Comparison of ENCODE assay signal across 9 cellular contexts in the genomic region with DNA sequence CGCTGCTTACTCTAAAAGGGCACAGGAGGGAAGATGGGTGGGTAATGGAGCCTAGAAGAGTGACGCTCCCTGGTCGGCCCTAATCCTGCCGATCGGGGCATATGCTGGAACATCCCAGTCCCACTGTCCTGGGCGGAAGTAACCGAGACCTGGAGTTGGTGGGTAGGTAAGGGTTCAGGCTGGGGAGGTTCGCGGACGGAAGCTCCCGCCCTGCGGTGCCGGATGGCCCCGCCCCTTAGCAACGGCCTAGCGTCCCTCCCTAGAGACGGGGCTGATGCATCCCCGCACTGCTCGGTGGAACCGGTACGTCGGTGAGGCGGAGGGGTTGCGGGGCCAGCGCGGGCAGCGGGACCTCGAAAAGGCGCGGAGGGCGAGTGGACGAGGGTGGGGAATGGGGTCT. TPM values are rescaled to one million over a fixed set of nuclear protein-coding genes. Genes with fewer than 3 reads are reported as not detected.
DNase-seq lines count a peak whose midpoint lies in the region; ATAC-seq, FAIRE-seq and TF ChIP-seq lines count a peak whose summit lies in the region.
"Had no signal": no experiment of that assay in that cellular context is flagged by ENCODE, and none has a peak within 500 bp of the region (broad histone marks: within the 10 kb centered on the region; RNA-seq: fewer than 3 reads in every experiment).

No MANE protein-coding gene starts in this region.

- intact Hi-C loops in left lung (cut with DNase I), result no loop called here

- H3K79me2 ChIP-seq in H9 (ENCODE audit: insufficient read depth, low read length) (no peaks in the 10 kb centered on the region), Karpas-422 (ENCODE audit: low read length) (no peaks in the 10 kb centered on the region)

- no peak overlapping the region for H4K91ac ChIP-seq in H9 (ENCODE audit: insufficient read length, low read depth, low read length)

- no peak overlapping the region for H2BK15ac ChIP-seq in H9 (ENCODE audit: low read depth, low read length)

- no peaks in the 10 kb centered on the region for H4K20me1 ChIP-seq in H9 (ENCODE audit: control insufficient read depth, insufficient read depth, insufficient read length)
- no peaks in the 10 kb centered on the region for H4K20me1 ChIP-seq in Karpas-422 (ENCODE audit: insufficient read depth, low read depth, low read length)

- peak; percentile 91 for DNase-seq in H9
- DNase-seq in activated CD4-positive, CD25-positive, alpha-beta regulatory T cell treated with anti-CD3 and anti-CD28 coated beads, Interleukin-2, amount 50 U/mL, for 72 hours, result peak; percentile 72
- DNase-seq in choroid plexus epithelial cell (ENCODE audit: low read depth), result peak; percentile 45
- peak; percentile 60 to 93 for DNase-seq in left lung
- DNase-seq in stimulated activated CD8-positive, alpha-beta memory T cell treated with anti-CD3 and anti-CD28 coated beads, Interleukin-12 subunit alpha, Interleukin-12 subunit beta, amount 100 ng/mL, for 24 hours (ENCODE audit: extremely low read depth), result peak; percentile 31
- no peak for DNase-seq in SKM-1 treated with dmso at 0.1 percent for 144 hours (lab: John Stamatoyannopoulos, UW; ENCODE audit: unreplicated experiment)
- no peak for DNase-seq in Karpas-422
- DNase-seq in HTR-8/SVneo (ENCODE audit: insufficient read length, low spot score), result no peak

- peaks cover 33% of the 10 kb centered on the region for H3K27me3 Mint-ChIP-seq in H9 (ENCODE audit: low read depth)

- H3K9me3 ChIP-seq in H9 (ENCODE audit: control insufficient read depth, low read depth, low read length) (no peaks in the 10 kb centered on the region), left lung (no peaks in the 10 kb centered on the region), Karpas-422 (ENCODE audit: low read length) (no peaks in the 10 kb centered on the region)

- TF ChIP-seq CTCF in H9 (conservative IDR thresholded peaks at IDR 0.05) (no peak), choroid plexus epithelial cell (conservative IDR thresholded peaks at IDR 0.05; ENCODE audit: low read depth, low read length) (no peak), left lung (IDR thresholded peaks at IDR 0.05) (no peak)

- H2AK5ac ChIP-seq in H9 (ENCODE audit: insufficient read length, low read length), result no peak overlapping the region

- no peak overlapping the region for H2BK20ac ChIP-seq in H9 (ENCODE audit: low read depth, low read length, poor library complexity, severe bottlenecking)

- peak overlapping the region; percentile 45 for H3K9ac ChIP-seq in H9 (ENCODE audit: extremely low read depth, insufficient read length, low read length)
- H3K9ac ChIP-seq in Karpas-422 (ENCODE audit: low read length), result no peak overlapping the region

- no peak for FAIRE-seq in HTR-8/SVneo (lab: Jason Lieb, UNC)

- H3K23ac ChIP-seq in H9 (ENCODE audit: insufficient read length, low read depth, low read length), result no peak overlapping the region

- H3K9me2 ChIP-seq in Karpas-422 (replicated peaks; ENCODE audit: insufficient read depth, low read length), result no peaks in the 10 kb centered on the region

- H3K4me1 ChIP-seq in H9 (ENCODE audit: insufficient read depth, low read length) (no peaks in the 10 kb centered on the region), left lung (peaks cover 12 to 39% of the 10 kb centered on the region in 2 donors), Karpas-422 (ENCODE audit: low read length) (peaks cover 10% of the 10 kb centered on the region)

- no CpG with 5 or more reads among the region's 32 CpGs for WGBS in H9 (ENCODE audit: extremely low coverage, insufficient read length, low lambda C conversion rate)

- peaks cover 5 to 10% of the 10 kb centered on the region in 2 experiments for H3K4me1 Mint-ChIP-seq in H9

- H3K14ac ChIP-seq in H9 (ENCODE audit: insufficient read depth, low read length), result no peak overlapping the region

- H3K18ac ChIP-seq in H9 (ENCODE audit: insufficient read length, low read depth, low read length), result no peak overlapping the region

- H3K4me3 ChIP-seq in choroid plexus epithelial cell (ENCODE audit: low read depth, low read length) (peak overlapping the region; percentile 51), left lung (peak overlapping the region; percentile 25 to 36), Karpas-422 (ENCODE audit: low read length) (no peak overlapping the region)

- H3K4me3 Mint-ChIP-seq in H9, result peak overlapping the region; percentile 59 to 71

- H4K8ac ChIP-seq in H9 (replicated peaks; ENCODE audit: insufficient read length, low read depth, low read length), result no peak overlapping the region

- no peak overlapping the region for H3K56ac ChIP-seq in H9 (ENCODE audit: insufficient read length, low read depth, low read length)

- H2AFZ ChIP-seq in H9 (ENCODE audit: low read length) (no peak overlapping the region), Karpas-422 (ENCODE audit: low read length) (no peak overlapping the region)

- H3K36me3 ChIP-seq in left lung (no peaks in the 10 kb centered on the region), Karpas-422 (ENCODE audit: insufficient read depth, low read length) (no peaks in the 10 kb centered on the region)

- peak overlapping the region in 2 of 3 experiments; percentile 13 to 57; a peak in 1 of 7 replicates for H3K27ac Mint-ChIP-seq in H9

- H3K23me2 ChIP-seq in H9 (ENCODE audit: insufficient read length, low read depth, low read length, poor library complexity, severe bottlenecking), result peaks cover 6% of the 10 kb centered on the region

- no peak overlapping the region for H2BK120ac ChIP-seq in H9 (ENCODE audit: low read depth, low read length, poor library complexity, severe bottlenecking)

- no peaks in the 10 kb centered on the region; a peak in 1 of 7 replicates for H3K36me3 Mint-ChIP-seq in H9 (ENCODE audit: insufficient read depth in 1 of 3, low read depth in 3 of 3)

- H3K9me3 Mint-ChIP-seq in H9, result no peaks in the 10 kb centered on the region

- H3K4me2 ChIP-seq in H9 (ENCODE audit: insufficient read depth, insufficient read length, low read length) (peak overlapping the region; percentile 92), Karpas-422 (ENCODE audit: low read depth, low read length, poor library complexity, severe bottlenecking) (no peak overlapping the region)

- H3T11ph ChIP-seq in H9 (ENCODE audit: low read length), result no peak overlapping the region

- H3K27ac ChIP-seq in H9 (ENCODE audit: insufficient read length, low read depth, low read length) (no peak overlapping the region), left lung (peak overlapping the region in 1 of 2 donors; percentile 3), Karpas-422 (ENCODE audit: low read length) (no peak overlapping the region)

- no peak overlapping the region for H2BK5ac ChIP-seq in H9 (ENCODE audit: insufficient read length, low read length)

- H3K79me1 ChIP-seq in H9 (ENCODE audit: insufficient read depth, low read depth, low read length, poor library complexity, severe bottlenecking), result no peaks in the 10 kb centered on the region

- H3K27me3 ChIP-seq in H9 (ENCODE audit: insufficient read depth, low read length) (peaks cover 2% of the 10 kb centered on the region; the same call in 1 of the 2 replicates), left lung (no peaks in the 10 kb centered on the region), Karpas-422 (ENCODE audit: low read length) (no peaks in the 10 kb centered on the region)

- no peak overlapping the region for H4K5ac ChIP-seq in H9 (ENCODE audit: insufficient read length, low read depth, low read length)

- H3K4ac ChIP-seq in H9 (ENCODE audit: low read depth, low read length), result no peak overlapping the region

- no peak overlapping the region for H2BK12ac ChIP-seq in H9 (ENCODE audit: insufficient read length, low read depth, low read length)

- ATAC-seq in left lung, result peak; percentile 92
- ATAC-seq: Panc1 had no signal

RNA-seq across cellular contexts. Expression of gene DNAH1, which starts 1.5 kb away (rescaled TPM):
- 2.0 and 2.3 TPM in 2 replicates for total RNA-seq in H9 (2021)
- total RNA-seq in left lung, result 1 to 10 TPM; 6.5 to 7.7 TPM
- 2.9 and 8.3 TPM in 2 replicates for total RNA-seq in Karpas-422 (2014; rRNA removed; shearing (Covaris generic); ENCODE audit: low replicate concordance)

RNA-seq across cellular contexts. Expression of gene GLYCTK, which starts 30.0 kb away (rescaled TPM):
- total RNA-seq in H9 (2021) (8.4 and 8.8 TPM in 2 replicates), left lung (10 to 100 TPM in 1 of 2 donors, 1 to 10 TPM in 1; 8.9 to 13.7 TPM)
- 1.6 and 8.3 TPM in 2 replicates for total RNA-seq in Karpas-422 (2014; rRNA removed; shearing (Covaris generic); ENCODE audit: low replicate concordance)

RNA-seq across cellular contexts. Expression of gene WDR82, which starts 39.2 kb away (rescaled TPM):
- total RNA-seq in H9 (2021) (83.1 and 84.3 TPM in 2 replicates), left lung (10 to 100 TPM; 60.2 to 67.9 TPM)
- total RNA-seq in Karpas-422 (2014; rRNA removed; shearing (Covaris generic); ENCODE audit: low replicate concordance), result 30.4 and 42.0 TPM in 2 replicates

Comparison
In these comparisons a context has a peak if more than half of its experiments do, and no peak if none do; other contexts are left out.
1. DNase-seq: peak in H9 (single experiment), activated CD4-positive, CD25-positive, alpha-beta regulatory T cell treated with anti-CD3 and anti-CD28 coated beads, Interleukin-2, amount 50 U/mL, for 72 hours (single experiment), choroid plexus epithelial cell (single experiment), left lung (2 of 2) and stimulated activated CD8-positive, alpha-beta memory T cell treated with anti-CD3 and anti-CD28 coated beads, Interleukin-12 subunit alpha, Interleukin-12 subunit beta, amount 100 ng/mL, for 24 hours (single experiment); none in SKM-1 treated with dmso at 0.1 percent for 144 hours (single experiment), Karpas-422 (single experiment) and HTR-8/SVneo (single experiment).